18 cellular contexts compared by ENCODE assay signal in the genomic region with DNA sequence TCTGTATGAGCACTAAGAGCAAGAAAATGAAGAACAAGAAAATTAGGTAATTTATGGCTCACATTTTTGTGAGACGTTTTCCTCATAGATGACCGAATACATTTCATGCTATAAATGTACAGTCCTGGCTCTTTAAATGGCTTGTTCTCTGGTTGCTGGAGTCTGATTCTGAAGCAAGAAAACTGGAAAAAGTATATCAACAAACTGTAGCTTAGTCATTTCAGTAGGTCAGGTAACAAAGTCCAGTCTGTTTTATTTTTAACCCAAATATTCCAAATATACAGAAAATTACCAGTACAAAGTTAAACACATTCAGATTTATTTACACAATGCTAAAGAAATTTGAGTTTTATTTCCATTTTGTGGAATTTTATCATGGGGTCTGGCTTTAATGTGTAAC. TPM values are rescaled to one million over a fixed set of nuclear protein-coding genes. Genes with fewer than 3 reads are reported as not detected.
DNase-seq lines count a peak whose midpoint lies in the region; ATAC-seq and TF ChIP-seq lines count a peak whose summit lies in the region.
"Had no signal": no experiment of that assay in that cellular context is flagged by ENCODE, and none has a peak within 500 bp of the region (broad histone marks: within the 10 kb centered on the region; RNA-seq: fewer than 3 reads in every experiment).

No MANE protein-coding gene starts in this region.

- H3K4me1 ChIP-seq in Karpas-422 (ENCODE audit: low read length): peaks cover 58% of the 10 kb centered on the region
- H3K4me1 ChIP-seq in hepatocyte (ENCODE audit: insufficient read depth): peaks cover 34% of the 10 kb centered on the region

- TF ChIP-seq POLR2A in lower leg skin (IDR thresholded peaks at IDR 0.05): no peak

- peaks cover 14% of the 10 kb centered on the region for H3K36me3 Mint-ChIP-seq in mesothelial cell of epicardium
- no peaks in the 10 kb centered on the region for H3K36me3 Mint-ChIP-seq in activated T-cell treated with anti-CD3 and anti-CD28 coated beads, Interleukin-2, amount 50 U/mL, for 4 hours (ENCODE audit: insufficient read depth)
- H3K36me3 Mint-ChIP-seq: CD8-positive, alpha-beta memory T cell had no signal

- H2AFZ ChIP-seq in Karpas-422 (ENCODE audit: low read length): 0 out of 2 replicates have a peak overlapping the region, but pooled peaks have one; percentile 11
- H2AFZ ChIP-seq in hepatocyte: no peak overlapping the region

- no peak overlapping the region for H3K4me3 ChIP-seq in Karpas-422 (ENCODE audit: low read length)
- H3K4me3 ChIP-seq in hepatocyte: no peak overlapping the region
- H3K4me3 ChIP-seq in lower leg skin (ENCODE audit: low read depth, poor library complexity, severe bottlenecking): no peak overlapping the region
- H3K4me3 ChIP-seq: SK-N-MC had no signal

- no peaks in the 10 kb centered on the region for H3K36me3 ChIP-seq in Karpas-422 (ENCODE audit: insufficient read depth, low read length)
- no peaks in the 10 kb centered on the region for H3K36me3 ChIP-seq in hepatocyte (replicated peaks; ENCODE audit: insufficient read depth, low read depth)

- 0 out of 2 replicates have a peak overlapping the region, but pooled peaks have one; percentile 3 for H3K9ac ChIP-seq in Karpas-422 (ENCODE audit: low read length)

- 73% methylated on average over 2 of the region's 2 CpGs for WGBS in hepatocyte (ENCODE audit: low lambda C conversion rate, missing lambda C conversion rate)
- WGBS in lower leg skin, 2 donors: 67% methylated on average over 2 of the region's 2 CpGs

- no peaks in the 10 kb centered on the region for H3K27me3 Mint-ChIP-seq in mesothelial cell of epicardium (ENCODE audit: low read depth)
- H3K27me3 Mint-ChIP-seq in activated T-cell treated with anti-CD3 and anti-CD28 coated beads, Interleukin-2, amount 50 U/mL, for 4 hours (ENCODE audit: low read depth): peaks cover 14% of the 10 kb centered on the region

- peak overlapping the region; percentile 82 for H3K4me2 ChIP-seq in Karpas-422 (ENCODE audit: low read depth, low read length, poor library complexity, severe bottlenecking)
- peak overlapping the region; percentile 31 for H3K4me2 ChIP-seq in hepatocyte

- DNase-seq in Karpas-422 (no peak), caudate nucleus (lab: John Stamatoyannopoulos, UW) (no peak), hepatocyte (ENCODE audit: low spot score) (no peak), mesothelial cell of epicardium (ENCODE audit: low spot score in 2 of 2, unreplicated experiment in 2 of 2) (no peak), lower leg skin (ENCODE audit: low spot score in 2 of 2) (no peak), DMS153 treated with DMSO at 0.1 percent for 48 hours (lab: John Stamatoyannopoulos, UW; ENCODE audit: unreplicated experiment) (no peak)
- DNase-seq in activated T-cell treated with anti-CD3 and anti-CD28 coated beads, Interleukin-2, amount 50 U/mL, for 4 hours: no peak
- DNase-seq: CD8-positive, alpha-beta memory T cell; H7; NCI-H1092 treated with DMSO at 0.1 percent for 48 hours; NCI-H146; NCI-H2081; NCI-H2171 treated with DMSO at 0.1 percent for 48 hours; NCI-H446; Right ventricle myocardium superior had no signal

- H3K4me1 Mint-ChIP-seq in mesothelial cell of epicardium: peaks cover 28% of the 10 kb centered on the region
- no peaks in the 10 kb centered on the region for H3K4me1 Mint-ChIP-seq in activated T-cell treated with anti-CD3 and anti-CD28 coated beads, Interleukin-2, amount 50 U/mL, for 4 hours (ENCODE audit: low read depth)
- H3K4me1 Mint-ChIP-seq: CD8-positive, alpha-beta memory T cell had no signal

- H3K9me2 ChIP-seq in Karpas-422 (replicated peaks; ENCODE audit: insufficient read depth, low read length) (no peaks in the 10 kb centered on the region), hepatocyte (replicated peaks; ENCODE audit: insufficient read depth) (no peaks in the 10 kb centered on the region)

- no peaks in the 10 kb centered on the region for H3K9me3 ChIP-seq in Karpas-422 (ENCODE audit: low read length)
- no peaks in the 10 kb centered on the region for H3K9me3 ChIP-seq in hepatocyte (ENCODE audit: low read depth)

- no peak overlapping the region for H3K4me3 Mint-ChIP-seq in mesothelial cell of epicardium
- no peak overlapping the region for H3K4me3 Mint-ChIP-seq in activated T-cell treated with anti-CD3 and anti-CD28 coated beads, Interleukin-2, amount 50 U/mL, for 4 hours
- H3K4me3 Mint-ChIP-seq: CD8-positive, alpha-beta memory T cell had no signal

- TF ChIP-seq CTCF in hepatocyte (IDR thresholded peaks at IDR 0.05; ENCODE audit: poor library complexity) (no peak), mesothelial cell of epicardium (IDR thresholded peaks at IDR 0.05; ENCODE audit: unreplicated experiment) (no peak), lower leg skin (IDR thresholded peaks at IDR 0.05) (no peak)

- no peaks in the 10 kb centered on the region for H3K79me2 ChIP-seq in Karpas-422 (ENCODE audit: low read length)
- no peaks in the 10 kb centered on the region for H3K79me2 ChIP-seq in hepatocyte

- intact Hi-C loops in lower leg skin (cut with DNase I; ENCODE audit: low total_unique reads): no loop called here

- H4K20me1 ChIP-seq in Karpas-422 (ENCODE audit: insufficient read depth, low read depth, low read length): no peaks in the 10 kb centered on the region
- no peaks in the 10 kb centered on the region for H4K20me1 ChIP-seq in hepatocyte (ENCODE audit: insufficient read depth, poor library complexity, severe bottlenecking)

- no peaks in the 10 kb centered on the region for H3K9me3 Mint-ChIP-seq in mesothelial cell of epicardium
- H3K9me3 Mint-ChIP-seq in activated T-cell treated with anti-CD3 and anti-CD28 coated beads, Interleukin-2, amount 50 U/mL, for 4 hours: no peaks in the 10 kb centered on the region
- H3K9me3 Mint-ChIP-seq: CD8-positive, alpha-beta memory T cell had no signal

- no peak for ATAC-seq in HG03135 (IDR thresholded peaks at IDR 0.05; ENCODE audit: unreplicated experiment)
- no peak for ATAC-seq in activated T-cell treated with anti-CD3 and anti-CD28 coated beads, Interleukin-2, amount 50 U/mL, for 4 hours

- H3K27ac Mint-ChIP-seq in mesothelial cell of epicardium: peak overlapping the region; percentile 85
- H3K27ac Mint-ChIP-seq: CD8-positive, alpha-beta memory T cell had no signal

- H3K27me3 ChIP-seq in Karpas-422 (ENCODE audit: low read length): no peaks in the 10 kb centered on the region
- H3K27me3 ChIP-seq in hepatocyte: no peaks in the 10 kb centered on the region

- H3K27ac ChIP-seq in Karpas-422 (ENCODE audit: low read length) (no peak overlapping the region), caudate nucleus (ENCODE audit: low read depth, low read length) (peak overlapping the region; percentile 28), hepatocyte (peak overlapping the region; percentile 93)
- H3K27ac ChIP-seq: SK-N-MC had no signal

RNA-seq across cellular contexts. Expression of gene MYBPHL, which starts 2.5 kb away (rescaled TPM):
- total RNA-seq in Karpas-422 (2014; rRNA removed; shearing (Covaris generic); ENCODE audit: low replicate concordance): 0.14 and 4.3 TPM in 2 replicates
- total RNA-seq in hepatocyte (3.6 and 13.7 TPM in 2 replicates), mesothelial cell of epicardium (not detected in 3 replicates), lower leg skin (not detected)
- 6.7 and 7.4 TPM in 2 replicates for polyA plus RNA-seq in hepatocyte
- total RNA-seq in activated T-cell treated with anti-CD3 and anti-CD28 coated beads, Interleukin-2, amount 50 U/mL, for 4 hours: not detected
- total RNA-seq: A673; CD8-positive, alpha-beta memory T cell; H7 had no signal
- polyA plus RNA-seq: CD8-positive, alpha-beta memory T cell had no signal

RNA-seq across cellular contexts. Expression of gene PSRC1, which starts 26.4 kb away (rescaled TPM):
- 6.3 and 24.2 TPM in 2 replicates for total RNA-seq in Karpas-422 (2014; rRNA removed; shearing (Covaris generic); ENCODE audit: low replicate concordance)
- total RNA-seq in hepatocyte (10.1 and 14.3 TPM in 2 replicates), mesothelial cell of epicardium (15.8 to 18.3 TPM (median 17.6 TPM) in 3 replicates), lower leg skin (1 to 10 TPM; 2.8 to 6.9 (median 5.3) TPM)
- 9.1 and 13.7 TPM in 2 replicates for polyA plus RNA-seq in hepatocyte
- total RNA-seq in activated T-cell treated with anti-CD3 and anti-CD28 coated beads, Interleukin-2, amount 50 U/mL, for 4 hours: under 1 TPM; 0.24 to 0.51 (median 0.37) TPM
